20 cellular contexts compared by ENCODE assay signal in genomic region chr14:23359722-23360447, GRCh38. TPM values are rescaled to one million over a fixed set of nuclear protein-coding genes. Genes with fewer than 3 reads are reported as not detected.
DNase-seq lines count a peak whose midpoint lies in the region; ATAC-seq and TF ChIP-seq lines count a peak whose summit lies in the region.
"Had no signal": no experiment of that assay in that cellular context is flagged by ENCODE, and none has a peak within 500 bp of the region (broad histone marks: within the 10 kb centered on the region; RNA-seq: fewer than 3 reads in every experiment).

No MANE protein-coding gene starts in this region.

- no peak overlapping the region for H3K4me3 ChIP-seq in naive thymus-derived CD4-positive, alpha-beta T cell (ENCODE audit: low read length)

- H3K27ac Mint-ChIP-seq in naive thymus-derived CD4-positive, alpha-beta T cell, result no peak overlapping the region

- no peaks in the 10 kb centered on the region for H3K9me3 Mint-ChIP-seq in naive thymus-derived CD4-positive, alpha-beta T cell

- intact Hi-C loops in naive thymus-derived CD4-positive, alpha-beta T cell (cut with micrococcal nuclease), result no loop called here

- no peaks in the 10 kb centered on the region for H3K9me3 ChIP-seq in naive thymus-derived CD4-positive, alpha-beta T cell (ENCODE audit: control insufficient read depth in 2 of 3, low read length in 3 of 3)

- peak; percentile 50 for DNase-seq in activated effector memory CD4-positive, alpha-beta T cell treated with anti-CD3 and anti-CD28 coated beads, Interleukin-2, amount 50 U/mL, for 16 hours
- no peak for DNase-seq in activated effector memory CD4-positive, alpha-beta T cell treated with Interleukin-2 at 50 U/mL for 16 hours
- DNase-seq in naive thymus-derived CD4-positive, alpha-beta T cell, result no peak
- DNase-seq in substantia nigra (lab: John Stamatoyannopoulos, UW), result no peak
- DNase-seq in dermis blood vessel endothelial cell, result no peak
- DNase-seq in GM20000 (ENCODE audit: low spot score), result no peak
- no peak for DNase-seq in mucosa of gallbladder (ENCODE audit: low spot score)
- DNase-seq: CD8-positive, alpha-beta memory T cell; DMS 273 treated with DMSO at 0.1 percent for 48 hours; GOT3; KBM-7; NCI-H1092; NCI-H1694; NCI-H446; NCI-H748 treated with DMSO at 0.1 percent for 48 hours had no signal

- H3K27ac ChIP-seq in cingulate gyrus (ENCODE audit: low read depth, low read length) (peak overlapping the region; percentile 89), substantia nigra (ENCODE audit: low read depth, low read length, poor library complexity, severe bottlenecking) (peak overlapping the region; percentile 64)
- no peak overlapping the region for H3K27ac ChIP-seq in naive thymus-derived CD4-positive, alpha-beta T cell (ENCODE audit: low read depth, low read length)
- H3K27ac ChIP-seq: 22Rv1 had no signal

- no peaks in the 10 kb centered on the region for H3K27me3 ChIP-seq in naive thymus-derived CD4-positive, alpha-beta T cell (ENCODE audit: control insufficient read depth in 2 of 2, insufficient read depth in 2 of 2, low read length in 2 of 2)

- ATAC-seq in naive thymus-derived CD4-positive, alpha-beta T cell, result peak; percentile 6

- POLR2A ChIA-PET in naive thymus-derived CD4-positive, alpha-beta T cell (lab: Charles Lee), result no interaction called here

- no peaks in the 10 kb centered on the region for H3K36me3 Mint-ChIP-seq in naive thymus-derived CD4-positive, alpha-beta T cell
- H3K36me3 Mint-ChIP-seq: CD8-positive, alpha-beta memory T cell had no signal

- H3K27me3 Mint-ChIP-seq in naive thymus-derived CD4-positive, alpha-beta T cell, result peaks cover 8 to 26% (median 24%) of the 10 kb centered on the region in 5 donors

- peaks cover 0 to 4% (median 2%) of the 10 kb centered on the region in 7 donors for H3K4me1 Mint-ChIP-seq in naive thymus-derived CD4-positive, alpha-beta T cell
- H3K4me1 Mint-ChIP-seq: CD8-positive, alpha-beta memory T cell had no signal

- CTCF ChIA-PET in naive thymus-derived CD4-positive, alpha-beta T cell (lab: Charles Lee), result interaction anchor here (1.4 kb wide), 1 partner anchor 92 kb away, joined by 3 read pairs; no protein-coding TSS in a partner anchor

- H3K4me3 Mint-ChIP-seq in naive thymus-derived CD4-positive, alpha-beta T cell, result no peak overlapping the region
- H3K4me3 Mint-ChIP-seq: CD8-positive, alpha-beta memory T cell had no signal

- no peak for TF ChIP-seq CTCF in GM20000 (IDR thresholded peaks at IDR 0.05; ENCODE audit: extremely low read depth, missing control alignments)

- no peaks in the 10 kb centered on the region for H3K36me3 ChIP-seq in naive thymus-derived CD4-positive, alpha-beta T cell (ENCODE audit: control insufficient read depth in 2 of 3, insufficient read depth in 3 of 3, low read length in 3 of 3)

- no peaks in the 10 kb centered on the region for H3K4me1 ChIP-seq in naive thymus-derived CD4-positive, alpha-beta T cell (ENCODE audit: control insufficient read depth in 2 of 2, insufficient read depth in 2 of 2, low read length in 2 of 2)

RNA-seq across cellular contexts. Expression of gene EFS, which starts 5.1 kb away (rescaled TPM):
- total RNA-seq in naive thymus-derived CD4-positive, alpha-beta T cell, result not detected
- polyA plus RNA-seq in naive thymus-derived CD4-positive, alpha-beta T cell, result not detected
- 0.17 TPM in 1 of 2 replicates, not detected in the other for total RNA-seq in dermis blood vessel endothelial cell
- total RNA-seq in mucosa of gallbladder, result 10.8 TPM
- total RNA-seq: CD8-positive, alpha-beta memory T cell had no signal
- polyA plus RNA-seq: CD8-positive, alpha-beta memory T cell had no signal

RNA-seq across cellular contexts. Expression of gene SLC22A17, which starts 7.2 kb away (rescaled TPM):
- total RNA-seq in naive thymus-derived CD4-positive, alpha-beta T cell, result 10 to 100 TPM in 3 of 5 experiments, 1 to 10 TPM in 2; 1.9 to 30.0 (median 22.6) TPM
- polyA plus RNA-seq in naive thymus-derived CD4-positive, alpha-beta T cell, result 10 to 100 TPM in 1 of 2 donors, 1 to 10 TPM in 1; 9.7 to 10.8 TPM
- 0.84 and 3.7 TPM in 2 replicates for total RNA-seq in dermis blood vessel endothelial cell
- total RNA-seq in mucosa of gallbladder, result 64.3 TPM

RNA-seq across cellular contexts. Expression of gene IL25, which starts 12.7 kb away (rescaled TPM):
- total RNA-seq in naive thymus-derived CD4-positive, alpha-beta T cell, result not detected
- not detected for polyA plus RNA-seq in naive thymus-derived CD4-positive, alpha-beta T cell
- total RNA-seq in dermis blood vessel endothelial cell (not detected in 2 replicates), mucosa of gallbladder (not detected)
- total RNA-seq: CD8-positive, alpha-beta memory T cell; Daoy; M059J had no signal
- polyA plus RNA-seq: BJ; CD8-positive, alpha-beta memory T cell had no signal

RNA-seq across cellular contexts. Expression of gene CMTM5, which starts 17.0 kb away (rescaled TPM):
- not detected for total RNA-seq in naive thymus-derived CD4-positive, alpha-beta T cell
- polyA plus RNA-seq in naive thymus-derived CD4-positive, alpha-beta T cell, result not detected
- total RNA-seq in dermis blood vessel endothelial cell (not detected in 2 replicates), mucosa of gallbladder (2.2 TPM)
- total RNA-seq: CD8-positive, alpha-beta memory T cell; Daoy; M059J had no signal
- polyA plus RNA-seq: BJ; CD8-positive, alpha-beta memory T cell had no signal

RNA-seq across cellular contexts. Expression of gene PABPN1, which starts 38.6 kb away (rescaled TPM):
- 100 to 1,000 TPM; 176 to 213 (median 196) TPM for total RNA-seq in naive thymus-derived CD4-positive, alpha-beta T cell
- polyA plus RNA-seq in naive thymus-derived CD4-positive, alpha-beta T cell, result 10 to 100 TPM; 57.5 to 94.5 TPM
- total RNA-seq in dermis blood vessel endothelial cell (71.5 and 93.9 TPM in 2 replicates), mucosa of gallbladder (186 TPM)

Comparison
In these comparisons a context has a peak if more than half of its experiments do, and no peak if none do; other contexts are left out.
1. RNA of gene EFS, which starts 5.1 kb away (total RNA-seq): 10.8 TPM in mucosa of gallbladder (single experiment); 0.17 TPM in dermis blood vessel endothelial cell and not detected in naive thymus-derived CD4-positive, alpha-beta T cell; every median in the first group is over 10 times any median in the second.